In genomic region chr5:134435525-134435924, GRCh38 we compare ENCODE assay signal across 1 cellular context.
TF ChIP-seq lines count a peak whose summit lies in the region.

No MANE protein-coding gene starts in this region.

TF ChIP-seq in SK-N-SH, 30 proteins besides CTCF, POLR2A, EP300 and RAD21 (continued from another document):
- TF ChIP-seq TEAD4 (IDR thresholded peaks at IDR 0.05; ENCODE audit: borderline replicate concordance, insufficient read depth) = no peak
- no peak for TF ChIP-seq ZBTB33 (IDR thresholded peaks at IDR 0.05; ENCODE audit: borderline replicate concordance, low read depth)
- no peak for TF ChIP-seq ELF1 (IDR thresholded peaks at IDR 0.05)
- no peak for TF ChIP-seq IRF3 (IDR thresholded peaks at IDR 0.05; ENCODE audit: low read depth, low read length)
- TF ChIP-seq NFIC (IDR thresholded peaks at IDR 0.05; ENCODE audit: borderline replicate concordance) = peak; percentile 43; the same call in 1 of the 2 replicates
- no peak for TF ChIP-seq FOXJ3 (CRISPR knock-in tag; IDR thresholded peaks at IDR 0.05)
- TF ChIP-seq USF2 (IDR thresholded peaks at IDR 0.05; ENCODE audit: borderline replicate concordance, low read depth, low read length) = no peak
- no peak for TF ChIP-seq SIN3A (IDR thresholded peaks at IDR 0.05; ENCODE audit: borderline replicate concordance, low read depth, low read length)
- TF ChIP-seq MEF2A (IDR thresholded peaks at IDR 0.05; ENCODE audit: borderline replicate concordance, low read depth) = no peak
- no peak for TF ChIP-seq POLR2AphosphoS5 (IDR thresholded peaks at IDR 0.05; ENCODE audit: low read depth, low read length)
- TF ChIP-seq PBX3 (IDR thresholded peaks at IDR 0.05) = no peak
- no peak for TF ChIP-seq SMC3 (IDR thresholded peaks at IDR 0.05; ENCODE audit: low read depth, low read length)
- TF ChIP-seq REST (IDR thresholded peaks at IDR 0.05; ENCODE audit: low read depth, low read length) = no peak
- no peak for TF ChIP-seq FOXM1 (IDR thresholded peaks at IDR 0.05; ENCODE audit: low read depth)
- TF ChIP-seq CHD2 (IDR thresholded peaks at IDR 0.05; ENCODE audit: low read length, partially characterized antibody) = no peak
TF ChIP-seq in SK-N-SH: peak in this region for 5.
